ENCODE assay signal across 33 cellular contexts in genomic region chr6:169287675-169288074, GRCh38. TPM values are rescaled to one million over a fixed set of nuclear protein-coding genes. Genes with fewer than 3 reads are reported as not detected.
DNase-seq lines count a peak whose midpoint lies in the region; ATAC-seq and TF ChIP-seq lines count a peak whose summit lies in the region.
"Had no signal": no experiment of that assay in that cellular context is flagged by ENCODE, and none has a peak within 500 bp of the region (broad histone marks: within the 10 kb centered on the region; RNA-seq: fewer than 3 reads in every experiment).

No MANE protein-coding gene starts in this region.

- H3K79me1 ChIP-seq in mesenchymal stem cell (replicated peaks; ENCODE audit: low read length, poor library complexity, severe bottlenecking), result no peaks in the 10 kb centered on the region

- H2BK12ac ChIP-seq in mesenchymal stem cell (ENCODE audit: low read length in 2 of 2), result no peak overlapping the region

- H2AFZ ChIP-seq in mesenchymal stem cell (ENCODE audit: low read depth, low read length), result no peak overlapping the region

- no peak overlapping the region for H2BK120ac ChIP-seq in mesenchymal stem cell (ENCODE audit: low read depth, low read length)

- peaks cover 0 to 13% (median 8%) of the 10 kb centered on the region in 5 donors for H3K27me3 Mint-ChIP-seq in naive thymus-derived CD8-positive, alpha-beta T cell
- H3K27me3 Mint-ChIP-seq: activated CD4-positive, alpha-beta memory T cell treated with anti-CD3 and anti-CD28 coated beads, Interleukin-2, amount 10 ng/mL, durations not matched to agents 7 days and 5 days; naive B cell had no signal

- no peak overlapping the region for H3K18ac ChIP-seq in mesenchymal stem cell (ENCODE audit: low read depth in 1 of 2, low read length in 2 of 2)

- WGBS in mesenchymal stem cell, result 48% methylated on average over 6 of the region's 6 CpGs

- intact Hi-C loops in Right ventricle myocardium inferior (cut with DNase I), result no loop called here

- no peak overlapping the region for H4K91ac ChIP-seq in mesenchymal stem cell (ENCODE audit: low read length)

- H3K4me3 Mint-ChIP-seq in naive thymus-derived CD8-positive, alpha-beta T cell, result no peak overlapping the region
- H3K4me3 Mint-ChIP-seq: activated CD4-positive, alpha-beta memory T cell treated with anti-CD3 and anti-CD28 coated beads, Interleukin-2, amount 10 ng/mL, durations not matched to agents 7 days and 5 days; activated T-helper 17 cell treated with anti-CD3 and anti-CD28 coated beads, Interleukin-2, amount 50 U/mL, for 72 hours; effector memory CD8-positive, alpha-beta T cell; naive B cell; stimulated activated effector memory CD8-positive, alpha-beta T cell treated with anti-CD3 and anti-CD28 coated beads, Interleukin-12 subunit alpha, Interleukin-12 subunit beta, amount 100 ng/mL, for 72 hours had no signal

- no peak overlapping the region for H2BK15ac ChIP-seq in mesenchymal stem cell (ENCODE audit: low read depth, poor library complexity, severe bottlenecking)

- H3K9me3 ChIP-seq in cardiac muscle cell (ENCODE audit: low read depth), result no peaks in the 10 kb centered on the region
- H3K9me3 ChIP-seq in mesenchymal stem cell (ENCODE audit: control insufficient read depth, low read length), result no peaks in the 10 kb centered on the region
- H3K9me3 ChIP-seq: BE2C, colonic mucosa, heart right ventricle, neutrophil, SK-N-SH, tibial nerve had no signal

- H3K27me3 ChIP-seq in cardiac muscle cell (no peaks in the 10 kb centered on the region), mesenchymal stem cell (ENCODE audit: control insufficient read depth in 1 of 2, insufficient read depth in 1 of 2, low read length in 2 of 2) (no peaks in the 10 kb centered on the region)
- H3K27me3 ChIP-seq: BE2C, colonic mucosa, tibial nerve had no signal

- no peak overlapping the region for H3K23ac ChIP-seq in mesenchymal stem cell (ENCODE audit: low read length in 2 of 2)

- H3K4me2 ChIP-seq in mesenchymal stem cell (ENCODE audit: low read length, poor library complexity, severe bottlenecking), result no peak overlapping the region
- H3K4me2 ChIP-seq: SK-N-SH had no signal

- H3K36me3 ChIP-seq in cardiac muscle cell (no peaks in the 10 kb centered on the region), mesenchymal stem cell (ENCODE audit: control insufficient read depth in 1 of 2, insufficient read depth in 2 of 2, low read depth in 1 of 2, low read length in 2 of 2) (no peaks in the 10 kb centered on the region)
- H3K36me3 ChIP-seq: BE2C, colonic mucosa, heart right ventricle, neutrophil, tibial nerve had no signal

- TF ChIP-seq POLR2A in NB4 (IDR thresholded peaks at IDR 0.05; ENCODE audit: extremely low read depth, insufficient read length), result no peak

- H3K4ac ChIP-seq in mesenchymal stem cell (ENCODE audit: low read depth in 1 of 2, low read length in 2 of 2), result no peak overlapping the region

- no peak for ATAC-seq in Right ventricle myocardium inferior
- no peak for ATAC-seq in naive thymus-derived CD8-positive, alpha-beta T cell
- ATAC-seq: activated T-helper 17 cell treated with anti-CD3 and anti-CD28 coated beads, Interleukin-2, amount 50 U/mL, for 72 hours; effector memory CD8-positive, alpha-beta T cell; left ventricle myocardium superior; stimulated activated effector memory CD8-positive, alpha-beta T cell treated with anti-CD3 and anti-CD28 coated beads, Interleukin-12 subunit alpha, Interleukin-12 subunit beta, amount 100 ng/mL, for 72 hours had no signal

- no peak overlapping the region for H2AK5ac ChIP-seq in mesenchymal stem cell (ENCODE audit: low read length, severe bottlenecking)

- peak overlapping the region; percentile 86 for H3K9ac ChIP-seq in mesenchymal stem cell (ENCODE audit: low read length)
- H3K9ac ChIP-seq: SK-N-SH had no signal

- no peaks in the 10 kb centered on the region for H3K9me3 Mint-ChIP-seq in naive thymus-derived CD8-positive, alpha-beta T cell
- H3K9me3 Mint-ChIP-seq: activated CD4-positive, alpha-beta memory T cell treated with anti-CD3 and anti-CD28 coated beads, Interleukin-2, amount 10 ng/mL, durations not matched to agents 7 days and 5 days; activated T-helper 17 cell treated with anti-CD3 and anti-CD28 coated beads, Interleukin-2, amount 50 U/mL, for 72 hours; effector memory CD8-positive, alpha-beta T cell; stimulated activated effector memory CD8-positive, alpha-beta T cell treated with anti-CD3 and anti-CD28 coated beads, Interleukin-12 subunit alpha, Interleukin-12 subunit beta, amount 100 ng/mL, for 72 hours had no signal

- peak; percentile 20 for TF ChIP-seq CTCF in cardiac muscle cell (IDR thresholded peaks at IDR 0.05; ENCODE audit: low read depth, low read length)
- peak; percentile 12 for TF ChIP-seq CTCF in NB4 (IDR thresholded peaks at IDR 0.05; ENCODE audit: low read depth, low read length)
- peak; percentile 2 for TF ChIP-seq CTCF in cardiac fibroblast (IDR thresholded peaks at IDR 0.05; ENCODE audit: low read depth, low read length)

- no peak overlapping the region for H2BK5ac ChIP-seq in mesenchymal stem cell (ENCODE audit: low read depth, low read length, poor library complexity, severe bottlenecking)

- H3K36me3 Mint-ChIP-seq in naive thymus-derived CD8-positive, alpha-beta T cell, result no peaks in the 10 kb centered on the region
- H3K36me3 Mint-ChIP-seq: naive B cell; stimulated activated effector memory CD8-positive, alpha-beta T cell treated with anti-CD3 and anti-CD28 coated beads, Interleukin-12 subunit alpha, Interleukin-12 subunit beta, amount 100 ng/mL, for 72 hours had no signal

- no peak overlapping the region for H3K14ac ChIP-seq in mesenchymal stem cell (ENCODE audit: low read length in 2 of 2)

- DNase-seq in cardiac muscle cell (ENCODE audit: low read depth in 1 of 2, low spot score in 1 of 2), result no peak
- no peak for DNase-seq in Right ventricle myocardium inferior (ENCODE audit: missing footprints)
- DNase-seq in NB4 (ENCODE audit: low read depth), result peak; percentile 31
- DNase-seq in cardiac fibroblast (ENCODE audit: low read depth in 2 of 2), result no peak
- no peak for DNase-seq in mesenchymal stem cell
- DNase-seq in D341Med (ENCODE audit: low spot score), result no peak
- no peak for DNase-seq in stimulated activated CD4-positive, alpha-beta T cell treated with anti-CD3 and anti-CD28 coated beads, Interleukin-4, amount 100 ng/mL, for 1 hour
- no peak for DNase-seq in naive thymus-derived CD8-positive, alpha-beta T cell
- DNase-seq: activated CD4-positive, alpha-beta memory T cell treated with anti-CD3 and anti-CD28 coated beads, Interleukin-2, amount 10 ng/mL, durations not matched to agents 7 days and 5 days; activated CD4-positive, CD25-positive, alpha-beta regulatory T cell treated with anti-CD3 and anti-CD28 coated beads, Interleukin-2, amount 50 U/mL, for 72 hours; activated naive CD4-positive, alpha-beta T cell treated with anti-CD3 and anti-CD28 coated beads, Interleukin-2, amount 50 U/mL, for 16 hours; amniotic stem cell; BE2C; colonic mucosa; effector memory CD8-positive, alpha-beta T cell; erythroblast; heart right ventricle; kidney; left ventricle myocardium superior; midbrain; naive B cell; NCI-H1092 treated with DMSO at 0.1 percent for 48 hours; NCI-H187; NCI-H2171 treated with DMSO at 0.1 percent for 48 hours; NCI-H510A treated with DMSO at 0.1 percent for 48 hours; SK-N-SH; stimulated activated CD4-positive, alpha-beta T cell treated with anti-CD3 and anti-CD28 coated beads, Interleukin-4, amount 100 ng/mL, for 4 hours had no signal

- H3K27ac Mint-ChIP-seq in naive thymus-derived CD8-positive, alpha-beta T cell, result no peak overlapping the region
- H3K27ac Mint-ChIP-seq: activated CD4-positive, alpha-beta memory T cell treated with anti-CD3 and anti-CD28 coated beads, Interleukin-2, amount 10 ng/mL, durations not matched to agents 7 days and 5 days; activated T-helper 17 cell treated with anti-CD3 and anti-CD28 coated beads, Interleukin-2, amount 50 U/mL, for 72 hours; effector memory CD8-positive, alpha-beta T cell; naive B cell; progenitor cell of endocrine pancreas; stimulated activated effector memory CD8-positive, alpha-beta T cell treated with anti-CD3 and anti-CD28 coated beads, Interleukin-12 subunit alpha, Interleukin-12 subunit beta, amount 100 ng/mL, for 72 hours had no signal

- no peaks in the 10 kb centered on the region for H3K4me1 Mint-ChIP-seq in naive thymus-derived CD8-positive, alpha-beta T cell
- H3K4me1 Mint-ChIP-seq: activated CD4-positive, alpha-beta memory T cell treated with anti-CD3 and anti-CD28 coated beads, Interleukin-2, amount 10 ng/mL, durations not matched to agents 7 days and 5 days; activated T-helper 17 cell treated with anti-CD3 and anti-CD28 coated beads, Interleukin-2, amount 50 U/mL, for 72 hours; naive B cell; stimulated activated effector memory CD8-positive, alpha-beta T cell treated with anti-CD3 and anti-CD28 coated beads, Interleukin-12 subunit alpha, Interleukin-12 subunit beta, amount 100 ng/mL, for 72 hours had no signal

- H3K27ac ChIP-seq in cardiac muscle cell, result no peak overlapping the region
- no peak overlapping the region for H3K27ac ChIP-seq in mesenchymal stem cell (ENCODE audit: low read length, poor library complexity, severe bottlenecking)
- H3K27ac ChIP-seq: colonic mucosa, neutrophil had no signal

- H4K8ac ChIP-seq in mesenchymal stem cell (ENCODE audit: low read length), result no peak overlapping the region

- POLR2A ChIA-PET in naive thymus-derived CD8-positive, alpha-beta T cell (lab: Charles Lee), result no interaction called here

- H3K4me1 ChIP-seq in cardiac muscle cell (ENCODE audit: low read depth), result no peaks in the 10 kb centered on the region
- H3K4me1 ChIP-seq in mesenchymal stem cell (ENCODE audit: control insufficient read depth, insufficient read depth, low read depth, low read length), result peaks cover 26% of the 10 kb centered on the region
- H3K4me1 ChIP-seq: BE2C, colonic mucosa had no signal

- no peak overlapping the region for H3K4me3 ChIP-seq in cardiac muscle cell
- no peak overlapping the region for H3K4me3 ChIP-seq in NB4 (ENCODE audit: low read depth, low read length)
- H3K4me3 ChIP-seq in cardiac fibroblast (replicated peaks in 1 of 2; ENCODE audit: low read depth in 2 of 2, low read length in 2 of 2), result no peak overlapping the region
- H3K4me3 ChIP-seq in mesenchymal stem cell (ENCODE audit: insufficient read depth in 1 of 2, low read depth in 1 of 2, low read length in 2 of 2), result no peak overlapping the region
- H3K4me3 ChIP-seq: colonic mucosa, heart right ventricle, tibial nerve had no signal

RNA-seq across cellular contexts. Expression of gene THBS2, which starts 34.0 kb away (rescaled TPM):
- total RNA-seq in cardiac muscle cell (0.06 and 0.07 TPM in 2 replicates), Right ventricle myocardium inferior (10.6 TPM)
- polyA plus RNA-seq in cardiac muscle cell, result 0.10 and 0.19 TPM in 2 replicates
- polyA plus RNA-seq in mesenchymal stem cell (2013, experiment 1 of 2), result 1.1 TPM
- 1.2 TPM for polyA plus RNA-seq in mesenchymal stem cell (2013, experiment 2 of 2)
- total RNA-seq in naive thymus-derived CD8-positive, alpha-beta T cell, result not detected
- under 1 TPM; 0.02 to 0.06 (median 0.05) TPM for polyA plus RNA-seq in naive thymus-derived CD8-positive, alpha-beta T cell
- total RNA-seq: activated CD4-positive, alpha-beta memory T cell treated with anti-CD3 and anti-CD28 coated beads, Interleukin-2, amount 10 ng/mL, durations not matched to agents 7 days and 5 days; activated T-helper 17 cell treated with anti-CD3 and anti-CD28 coated beads, Interleukin-2, amount 50 U/mL, for 72 hours; progenitor cell of endocrine pancreas; T-helper 1 cell treated with Interleukin-12 subunit alpha and Interleukin-12 subunit beta and Interleukin-4 antibody, amounts not matched to agents 30 ng/mL and 1 ng/mL, for 36 hours had no signal

Comparison
In these comparisons a context has a peak if more than half of its experiments do, and no peak if none do; other contexts are left out.
1. RNA of gene THBS2, which starts 34.0 kb away (total RNA-seq): 10.6 TPM in Right ventricle myocardium inferior (single experiment); 0.06 to 0.07 TPM in cardiac muscle cell and not detected in naive thymus-derived CD8-positive, alpha-beta T cell; every median in the first group is over 10 times any median in the second.
2. Peak in every context shown above with its lines, with median percentiles within 50 percentile points of each other: CTCF ChIP-seq.